In the genomic region with DNA sequence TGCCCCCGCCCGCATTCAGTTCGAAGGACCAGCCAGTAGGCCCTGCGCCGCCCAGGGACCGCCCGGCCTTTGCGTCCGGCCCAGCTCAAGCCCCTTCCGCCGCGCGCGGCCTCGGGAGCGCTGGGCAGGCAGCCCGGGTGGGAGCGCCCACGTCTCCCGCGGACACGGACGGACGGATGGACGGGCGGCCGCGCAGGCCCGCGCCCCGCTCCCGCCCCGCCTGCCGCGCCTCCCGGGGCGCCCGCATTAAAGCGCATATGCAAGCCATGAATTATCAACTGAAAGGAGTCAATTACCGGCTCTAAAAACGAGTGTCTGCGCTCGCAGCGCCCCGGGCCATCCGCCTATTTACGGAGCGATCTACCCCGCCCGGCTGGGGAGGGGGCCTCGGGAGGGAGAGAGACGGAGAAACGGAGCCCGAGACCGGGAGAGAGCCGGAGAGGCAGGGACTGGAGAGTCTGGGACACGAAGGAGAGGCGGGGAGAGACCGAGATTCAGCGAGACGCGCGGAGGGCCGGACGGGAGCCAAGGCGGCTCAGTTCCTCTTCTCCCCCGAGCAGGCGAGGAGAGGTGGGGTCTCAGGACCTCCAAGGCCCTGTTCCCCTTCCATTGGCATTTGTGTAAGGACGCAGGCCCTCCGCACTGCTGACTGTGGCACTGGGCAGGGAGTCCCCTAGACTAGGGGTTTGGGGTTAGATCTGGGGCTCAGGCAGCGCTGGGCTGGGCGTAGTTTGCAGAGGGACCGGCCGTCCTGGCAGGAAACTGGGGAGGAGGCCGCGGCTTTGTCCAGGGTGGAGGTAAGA, we compare ENCODE assay signal across 12 cellular contexts. TPM values are rescaled to one million over a fixed set of nuclear protein-coding genes. Genes with fewer than 3 reads are reported as not detected.
A peak's percentile ranks its signal among the peaks of the same experiment; 100 is the strongest.
DNase-seq lines count a peak whose midpoint lies in the region; ATAC-seq and TF ChIP-seq lines count a peak whose summit lies in the region.
"Had no signal": no experiment of that assay in that cellular context is flagged by ENCODE, and none has a peak within 500 bp of the region (broad histone marks: within the 10 kb centered on the region; RNA-seq: fewer than 3 reads in every experiment).

No MANE protein-coding gene starts in this region.

- TF ChIP-seq CTCF in endothelial cell (IDR thresholded peaks at IDR 0.05; ENCODE audit: unreplicated experiment) (no peak), upper lobe of left lung (IDR thresholded peaks at IDR 0.05) (no peak)

- 6 to 7% methylated on average over 13 to 49 of the region's 76 CpGs for WGBS in upper lobe of left lung, 2 donors

- no peaks in the 10 kb centered on the region for H3K9me3 Mint-ChIP-seq in activated T-cell treated with anti-CD3 and anti-CD28 coated beads, Interleukin-2, amount 50 U/mL, for 72 hours
- no peaks in the 10 kb centered on the region for H3K9me3 Mint-ChIP-seq in endothelial cell (ENCODE audit: unreplicated experiment)

- H3K27ac ChIP-seq in mucosa of rectum (ENCODE audit: low read depth in 2 of 2, low read length in 2 of 2) (no peak overlapping the region), upper lobe of left lung (no peak overlapping the region)
- H3K27ac ChIP-seq: BLaER1 treated with 17β-estradiol and CSF1 and Interleukin-3, amounts not matched to agents 10 nM and 100 nM had no signal

- peak overlapping the region; percentile 59 to 70 for H3K4me3 Mint-ChIP-seq in activated T-cell treated with anti-CD3 and anti-CD28 coated beads, Interleukin-2, amount 50 U/mL, for 72 hours
- H3K4me3 Mint-ChIP-seq in endothelial cell (ENCODE audit: unreplicated experiment): peak overlapping the region; percentile 78

- H3K4me1 Mint-ChIP-seq in activated T-cell treated with anti-CD3 and anti-CD28 coated beads, Interleukin-2, amount 50 U/mL, for 72 hours (ENCODE audit: low read depth): peaks cover 7% of the 10 kb centered on the region
- peaks cover 7% of the 10 kb centered on the region for H3K4me1 Mint-ChIP-seq in endothelial cell (ENCODE audit: unreplicated experiment)

- H3K9ac ChIP-seq in mucosa of rectum (ENCODE audit: low read depth in 1 of 2, low read length in 2 of 2): no peak overlapping the region
- H3K9ac ChIP-seq: BLaER1 treated with 17β-estradiol and CSF1 and Interleukin-3, amounts not matched to agents 10 nM and 100 nM had no signal

- TF ChIP-seq POLR2A in upper lobe of left lung (IDR thresholded peaks at IDR 0.05): no peak

- H3K27me3 ChIP-seq in mucosa of rectum (ENCODE audit: control insufficient read depth in 2 of 2, insufficient read depth in 2 of 2, low read length in 2 of 2): peaks cover 20 to 29% of the 10 kb centered on the region in 2 donors
- H3K27me3 ChIP-seq in upper lobe of left lung: peaks cover 2 to 22% (median 11%) of the 10 kb centered on the region in 4 donors

- H3K27ac Mint-ChIP-seq in activated T-cell treated with anti-CD3 and anti-CD28 coated beads, Interleukin-2, amount 50 U/mL, for 72 hours: no peak overlapping the region
- no peak overlapping the region for H3K27ac Mint-ChIP-seq in endothelial cell (ENCODE audit: unreplicated experiment)

- H3K4me1 ChIP-seq in mucosa of rectum (ENCODE audit: control insufficient read depth in 2 of 2, insufficient read depth in 2 of 2, low read length in 2 of 2) (peaks cover 0 to 5% of the 10 kb centered on the region in 2 donors), upper lobe of left lung (peaks cover 10 to 13% (median 11%) of the 10 kb centered on the region in 4 donors)

- no peak for ATAC-seq in activated T-cell treated with anti-CD3 and anti-CD28 coated beads, Interleukin-2, amount 50 U/mL, for 72 hours (replicated peaks in 1 of 2)
- peak in 1 of 2 donors; percentile 38 for ATAC-seq in upper lobe of left lung (ENCODE audit: low FRiP score in 2 of 2)
- ATAC-seq in GM18502 (IDR thresholded peaks at IDR 0.05; ENCODE audit: poor library complexity, unreplicated experiment): no peak

- H3K4me3 ChIP-seq in mucosa of rectum (ENCODE audit: low read length in 2 of 2) (peak overlapping the region; percentile 6 to 28), upper lobe of left lung (peak overlapping the region in 3 of 4 donors; percentile 25 to 41 (median 40))
- H3K4me3 ChIP-seq: BLaER1 treated with 17β-estradiol and CSF1 and Interleukin-3, amounts not matched to agents 10 nM and 100 nM had no signal

- no peaks in the 10 kb centered on the region for H3K36me3 Mint-ChIP-seq in activated T-cell treated with anti-CD3 and anti-CD28 coated beads, Interleukin-2, amount 50 U/mL, for 72 hours (ENCODE audit: insufficient read depth in 2 of 2)
- H3K36me3 Mint-ChIP-seq in endothelial cell (ENCODE audit: low read depth, unreplicated experiment): no peaks in the 10 kb centered on the region

- H3K27me3 Mint-ChIP-seq in activated T-cell treated with anti-CD3 and anti-CD28 coated beads, Interleukin-2, amount 50 U/mL, for 72 hours (ENCODE audit: low read depth): peaks cover 87% of the 10 kb centered on the region
- H3K27me3 Mint-ChIP-seq in endothelial cell (ENCODE audit: unreplicated experiment): peaks cover 26% of the 10 kb centered on the region

- no peak for DNase-seq in activated T-cell treated with anti-CD3 and anti-CD28 coated beads, Interleukin-2, amount 50 U/mL, for 72 hours
- no peak for DNase-seq in activated T-cell treated with anti-CD3 and anti-CD28 coated beads for 4 hours
- DNase-seq in endothelial cell (ENCODE audit: low spot score): peak; percentile 39
- DNase-seq in upper lobe of left lung: peak in 1 of 2 donors; percentile 86
- DNase-seq in activated gamma-delta T cell (lab: John Stamatoyannopoulos, UW): no peak
- DNase-seq in ureter (ENCODE audit: low spot score): no peak
- DNase-seq: activated CD8-positive, alpha-beta memory T cell treated with anti-CD3 and anti-CD28 coated beads for 24 hours; effector memory CD4-positive, alpha-beta T cell; RPMI8226 had no signal

- TF ChIP-seq EP300 in upper lobe of left lung (IDR thresholded peaks at IDR 0.05): no peak

- H3K9me3 ChIP-seq in mucosa of rectum (ENCODE audit: control insufficient read depth in 2 of 2, low read length in 2 of 2) (no peaks in the 10 kb centered on the region), upper lobe of left lung (no peaks in the 10 kb centered on the region)
- H3K9me3 ChIP-seq: BLaER1 treated with 17β-estradiol and CSF1 and Interleukin-3, amounts not matched to agents 10 nM and 100 nM had no signal

- H3K36me3 ChIP-seq in mucosa of rectum (ENCODE audit: control insufficient read depth in 2 of 2, insufficient read depth in 2 of 2, low read length in 2 of 2): no peaks in the 10 kb centered on the region
- no peaks in the 10 kb centered on the region for H3K36me3 ChIP-seq in upper lobe of left lung
- H3K36me3 ChIP-seq: BLaER1 treated with 17β-estradiol and CSF1 and Interleukin-3, amounts not matched to agents 10 nM and 100 nM had no signal

RNA-seq across cellular contexts. Expression of gene DMBX1, which starts 41.3 kb away (rescaled TPM):
- total RNA-seq in activated T-cell treated with anti-CD3 and anti-CD28 coated beads, Interleukin-2, amount 50 U/mL, for 72 hours: under 1 TPM in 1 of 2 donors, not detected in 1; 0.37 TPM
- total RNA-seq in endothelial cell (ENCODE audit: unreplicated experiment): not detected
- total RNA-seq in upper lobe of left lung: not detected
- not detected for total RNA-seq in ureter

RNA-seq across cellular contexts. Expression of gene FAAH, which starts 54.2 kb away (rescaled TPM):
- total RNA-seq in activated T-cell treated with anti-CD3 and anti-CD28 coated beads, Interleukin-2, amount 50 U/mL, for 72 hours: 1 to 10 TPM; 5.1 to 8.8 TPM
- total RNA-seq in endothelial cell (ENCODE audit: unreplicated experiment): 2.7 TPM
- 10 to 100 TPM; 34.1 to 67.1 (median 46.8) TPM for total RNA-seq in upper lobe of left lung
- 62.9 TPM for total RNA-seq in ureter
